ENCODE assay signal across 8 cellular contexts in the genomic region with DNA sequence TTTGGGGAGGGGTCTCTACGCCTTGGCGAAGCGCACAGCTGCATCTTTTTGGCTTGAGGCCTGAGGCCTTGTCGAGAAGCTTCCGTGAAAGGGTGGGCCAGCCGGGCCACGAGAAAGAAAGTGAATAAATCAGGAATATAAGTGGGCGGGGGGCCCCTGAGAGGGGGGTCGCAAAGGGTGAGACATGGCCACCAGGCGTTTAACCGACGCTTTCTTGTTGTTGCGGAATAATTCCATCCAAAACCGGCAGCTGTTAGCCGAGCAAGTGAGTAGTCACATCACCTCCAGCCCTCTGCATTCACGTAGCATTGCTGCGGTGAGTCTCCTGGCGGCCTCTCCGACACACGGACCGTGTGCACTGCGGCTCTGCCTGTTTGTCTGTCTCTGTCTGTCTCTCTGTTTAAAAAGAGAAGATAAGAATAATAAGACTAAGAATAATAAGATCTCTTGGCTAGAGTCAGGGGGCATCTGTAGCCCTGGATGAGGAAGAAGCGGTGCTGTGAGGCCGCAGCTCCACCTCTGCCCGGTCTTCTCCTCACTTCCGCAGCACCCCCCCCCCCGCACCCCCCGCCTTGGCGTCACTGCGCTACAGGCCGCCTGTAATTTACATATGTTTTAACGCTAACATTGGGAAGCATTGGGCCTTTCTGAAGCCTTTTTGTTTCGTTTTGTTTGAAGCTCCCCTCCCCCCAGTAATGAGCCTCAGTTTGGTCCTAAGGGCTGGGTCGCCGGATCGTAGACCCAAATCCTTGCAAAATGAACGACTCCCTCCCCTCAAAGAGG. TPM values are rescaled to one million over a fixed set of nuclear protein-coding genes. Genes with fewer than 3 reads are reported as not detected.
DNase-seq lines count a peak whose midpoint lies in the region; ATAC-seq and TF ChIP-seq lines count a peak whose summit lies in the region.

No MANE protein-coding gene starts in this region.

- H3K9me2 ChIP-seq in OCI-LY1 (ENCODE audit: low read depth, low read length), result no peaks in the 10 kb centered on the region

- peaks cover 5% of the 10 kb centered on the region; the same call in 1 of the 2 replicates for H3K9me3 ChIP-seq in AG04450 (ENCODE audit: control insufficient read depth, insufficient read depth, low read length)
- no peaks in the 10 kb centered on the region for H3K9me3 ChIP-seq in OCI-LY1 (ENCODE audit: low read length)
- no peaks in the 10 kb centered on the region for H3K9me3 ChIP-seq in esophagus (ENCODE audit: control insufficient read depth in 2 of 2, insufficient read depth in 1 of 2, low read depth in 1 of 2, low read length in 1 of 2)
- H3K9me3 ChIP-seq in mucosa of descending colon, result no peaks in the 10 kb centered on the region

- peak overlapping the region; percentile 90 to 96 for H3K4me3 Mint-ChIP-seq in activated T-cell treated with anti-CD3 and anti-CD28 coated beads, Interleukin-2, amount 50 U/mL, for 72 hours
- peak overlapping the region; percentile 89 to 100 for H3K4me3 Mint-ChIP-seq in stimulated activated naive CD8-positive, alpha-beta T cell treated with anti-CD3 and anti-CD28 coated beads, Interleukin-15, amount 100 ng/mL, for 72 hours

- H3K9ac ChIP-seq in OCI-LY1 (ENCODE audit: low read length), result peak overlapping the region; percentile 100

- H3K36me3 Mint-ChIP-seq in activated T-cell treated with anti-CD3 and anti-CD28 coated beads, Interleukin-2, amount 50 U/mL, for 72 hours (ENCODE audit: insufficient read depth in 2 of 2), result peaks cover 13 to 19% of the 10 kb centered on the region in 2 donors

- peak overlapping the region; percentile 92 for H3K4me3 ChIP-seq in AG04450 (ENCODE audit: low read depth, low read length)
- H3K4me3 ChIP-seq in OCI-LY1 (ENCODE audit: low read depth, low read length, poor library complexity, severe bottlenecking), result peak overlapping the region; percentile 99
- H3K4me3 ChIP-seq in esophagus (ENCODE audit: low read depth in 1 of 2, low read length in 2 of 2), result peak overlapping the region; percentile 84 to 91
- H3K4me3 ChIP-seq in mucosa of descending colon, result peak overlapping the region; percentile 91

- no peaks in the 10 kb centered on the region for H3K9me3 Mint-ChIP-seq in activated T-cell treated with anti-CD3 and anti-CD28 coated beads, Interleukin-2, amount 50 U/mL, for 72 hours
- no peaks in the 10 kb centered on the region for H3K9me3 Mint-ChIP-seq in stimulated activated naive CD8-positive, alpha-beta T cell treated with anti-CD3 and anti-CD28 coated beads, Interleukin-15, amount 100 ng/mL, for 72 hours

- 0 out of 2 replicates have a peak, but pooled peaks cover 6% of the 10 kb centered on the region for H3F3A ChIP-seq in OCI-LY1 (ENCODE audit: insufficient read depth, low read length)

- H3K79me2 ChIP-seq in OCI-LY1 (ENCODE audit: insufficient read depth, low read length), result peaks cover 57% of the 10 kb centered on the region

- peaks cover 41% of the 10 kb centered on the region for H3K4me1 Mint-ChIP-seq in activated T-cell treated with anti-CD3 and anti-CD28 coated beads, Interleukin-2, amount 50 U/mL, for 72 hours (ENCODE audit: low read depth)
- peaks cover 34% of the 10 kb centered on the region for H3K4me1 Mint-ChIP-seq in stimulated activated naive CD8-positive, alpha-beta T cell treated with anti-CD3 and anti-CD28 coated beads, Interleukin-15, amount 100 ng/mL, for 72 hours

- H3K27me3 Mint-ChIP-seq in activated T-cell treated with anti-CD3 and anti-CD28 coated beads, Interleukin-2, amount 50 U/mL, for 72 hours (ENCODE audit: low read depth), result no peaks in the 10 kb centered on the region
- no peaks in the 10 kb centered on the region for H3K27me3 Mint-ChIP-seq in stimulated activated naive CD8-positive, alpha-beta T cell treated with anti-CD3 and anti-CD28 coated beads, Interleukin-15, amount 100 ng/mL, for 72 hours

- no peaks in the 10 kb centered on the region for H4K20me1 ChIP-seq in OCI-LY1 (ENCODE audit: insufficient read depth, low read length)

- H3K27me3 ChIP-seq in AG04450 (ENCODE audit: control insufficient read depth, insufficient read depth, low read length) (no peaks in the 10 kb centered on the region), OCI-LY1 (ENCODE audit: insufficient read depth, low read length) (no peaks in the 10 kb centered on the region), esophagus (ENCODE audit: control insufficient read depth in 1 of 2, insufficient read depth in 2 of 2, low read length in 2 of 2) (no peaks in the 10 kb centered on the region)

- H3K36me3 ChIP-seq in OCI-LY1 (ENCODE audit: insufficient read depth, low read length) (no peaks in the 10 kb centered on the region; the same call in 1 of the 2 replicates), esophagus (ENCODE audit: control insufficient read depth in 2 of 2, insufficient read depth in 2 of 2, low read length in 1 of 2) (no peaks in the 10 kb centered on the region), mucosa of descending colon (ENCODE audit: low read depth) (no peaks in the 10 kb centered on the region)

- ATAC-seq in GM18517 (IDR thresholded peaks at IDR 0.05; ENCODE audit: unreplicated experiment) (peak; percentile 44), HG03159 (IDR thresholded peaks at IDR 0.05; ENCODE audit: unreplicated experiment) (peak; percentile 43), mucosa of descending colon (peak; percentile 63)
- ATAC-seq in activated T-cell treated with anti-CD3 and anti-CD28 coated beads, Interleukin-2, amount 50 U/mL, for 72 hours (replicated peaks in 1 of 2), result peak; percentile 58 to 61
- peak; percentile 60 for ATAC-seq in stimulated activated naive CD8-positive, alpha-beta T cell treated with anti-CD3 and anti-CD28 coated beads, Interleukin-15, amount 100 ng/mL, for 72 hours

- peak overlapping the region; percentile 99 for H3K27ac Mint-ChIP-seq in activated T-cell treated with anti-CD3 and anti-CD28 coated beads, Interleukin-2, amount 50 U/mL, for 72 hours
- H3K27ac Mint-ChIP-seq in stimulated activated naive CD8-positive, alpha-beta T cell treated with anti-CD3 and anti-CD28 coated beads, Interleukin-15, amount 100 ng/mL, for 72 hours, result peak overlapping the region; percentile 100

- H3K27ac ChIP-seq in AG04450 (ENCODE audit: low read depth, low read length) (peak overlapping the region; percentile 96), OCI-LY1 (ENCODE audit: low read depth, low read length, poor library complexity, severe bottlenecking) (peak overlapping the region; percentile 81), esophagus (ENCODE audit: low read depth in 2 of 2, low read length in 1 of 2) (peak overlapping the region; percentile 92 to 99)

- intact Hi-C loops in mucosa of descending colon (cut with DNase I, micrococcal nuclease), result no loop called here

- POLR2A ChIA-PET in AG04450 (lab: Yijun Ruan, JAX), result interaction anchor here (0.6 to 1.5 kb wide), 9 partner anchors 29 to 218 kb away, joined by 3 to 9 read pairs (median 5); a partner anchor contains a TSS

- DNase-seq in AG04450 (ENCODE audit: low read depth, low spot score) (no peak), mucosa of descending colon (peak; percentile 76 to 85 (median 77))
- DNase-seq in activated T-cell treated with anti-CD3 and anti-CD28 coated beads, Interleukin-2, amount 50 U/mL, for 72 hours, result peak; percentile 64 to 65
- peak; percentile 68 to 69 for DNase-seq in stimulated activated naive CD8-positive, alpha-beta T cell treated with anti-CD3 and anti-CD28 coated beads, Interleukin-15, amount 100 ng/mL, for 72 hours

- TF ChIP-seq CTCF in AG04450 (IDR thresholded peaks at IDR 0.05; ENCODE audit: low read depth, low read length) (peak; percentile 25), OCI-LY1 (IDR thresholded peaks at IDR 0.05; ENCODE audit: low read length) (no peak), mucosa of descending colon (IDR thresholded peaks at IDR 0.05) (no peak)

- peaks cover 51% of the 10 kb centered on the region for H3K4me1 ChIP-seq in OCI-LY1 (ENCODE audit: insufficient read depth, low read length, severe bottlenecking)
- no peaks in the 10 kb centered on the region for H3K4me1 ChIP-seq in esophagus (ENCODE audit: control insufficient read depth in 2 of 2, insufficient read depth in 2 of 2, low read length in 1 of 2)
- peaks cover 18% of the 10 kb centered on the region for H3K4me1 ChIP-seq in mucosa of descending colon (ENCODE audit: low read depth)

- H3K4me2 ChIP-seq in OCI-LY1 (ENCODE audit: low read length), result peak overlapping the region; percentile 99

- no peak overlapping the region for H2AFZ ChIP-seq in OCI-LY1 (ENCODE audit: low read length)

- WGBS in esophagus, 2 donors, result 0 to 1% methylated on average over 36 to 37 of the region's 37 CpGs

- CTCF ChIA-PET in AG04450 (lab: Charles Lee), result interaction anchor here (0.6 to 1.6 kb wide), 19 partner anchors 7 to 416 kb away, joined by 3 to 7 read pairs (median 3); a partner anchor contains a TSS

RNA-seq across cellular contexts. Expression of a gene that starts 0.9 kb away (rescaled TPM):
- polyA plus RNA-seq in AG04450 (2011; rRNA removed) (43.8 and 51.9 TPM in 2 replicates), esophagus (10 to 100 TPM; 27.3 to 51.0 TPM)
- polyA minus RNA-seq in AG04450 (2011; rRNA and poly(A)+ RNA removed), result 24.5 and 29.6 TPM in 2 replicates
- 100 to 1,000 TPM; 153 to 154 TPM for total RNA-seq in activated T-cell treated with anti-CD3 and anti-CD28 coated beads, Interleukin-2, amount 50 U/mL, for 72 hours
- total RNA-seq in mucosa of descending colon, result 10 to 100 TPM; 42.2 to 70.4 (median 43.1) TPM

RNA-seq across cellular contexts. Expression of a gene that starts 40.6 kb away (rescaled TPM):
- polyA plus RNA-seq in AG04450 (2011; rRNA removed), result 3.6 and 5.1 TPM in 2 replicates
- 4.6 and 8.0 TPM in 2 replicates for polyA minus RNA-seq in AG04450 (2011; rRNA and poly(A)+ RNA removed)
- 10 to 100 TPM; 25.7 to 29.0 TPM for total RNA-seq in activated T-cell treated with anti-CD3 and anti-CD28 coated beads, Interleukin-2, amount 50 U/mL, for 72 hours
- 10 to 100 TPM; 33.2 to 42.7 TPM for polyA plus RNA-seq in esophagus
- 10 to 100 TPM; 26.8 to 41.6 (median 30.8) TPM for total RNA-seq in mucosa of descending colon
